In the genomic region with DNA sequence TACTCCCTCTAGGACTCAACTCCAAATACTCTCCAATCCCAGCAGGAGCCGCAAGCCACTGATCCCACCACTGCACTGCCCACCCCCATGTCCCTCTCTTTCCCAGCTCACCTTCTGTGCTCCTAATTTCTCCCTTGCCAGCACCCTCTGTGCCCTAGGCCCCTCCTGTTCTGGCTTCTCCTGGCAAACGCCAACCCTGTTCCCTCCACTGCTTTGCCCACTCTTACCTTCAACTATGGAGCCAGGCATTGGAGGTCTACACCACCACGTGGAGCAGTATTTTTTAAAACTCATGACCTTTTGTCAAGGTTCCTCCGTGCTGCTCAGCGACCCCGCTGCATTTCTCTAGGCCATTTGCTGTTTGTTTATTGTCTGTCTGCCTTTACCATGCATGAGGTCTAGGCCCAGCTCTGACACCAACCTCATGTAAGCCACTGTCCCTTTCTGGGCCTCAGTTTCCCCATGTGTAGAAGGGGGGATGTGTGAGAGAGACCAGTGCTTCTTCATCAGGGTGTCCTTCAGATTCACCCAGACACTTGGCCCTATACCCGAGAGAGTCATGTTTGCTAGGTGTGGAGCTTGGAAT, we compare ENCODE assay signal across 2 cellular contexts.
TF ChIP-seq lines count a peak whose summit lies in the region.

No MANE protein-coding gene starts in this region.

TF ChIP-seq in A549, 52 proteins besides CTCF, POLR2A, EP300 and RAD21:
- TF ChIP-seq TP53 (CRISPR knock-in tag; IDR thresholded peaks at IDR 0.05) = no peak
- TF ChIP-seq CBX8 (IDR thresholded peaks at IDR 0.05) = no peak
- no peak for TF ChIP-seq SREBF2 (IDR thresholded peaks at IDR 0.05)
- TF ChIP-seq HES2 (IDR thresholded peaks at IDR 0.05) = no peak
- no peak for TF ChIP-seq CEBPB (IDR thresholded peaks at IDR 0.05)
- TF ChIP-seq RNF2 (IDR thresholded peaks at IDR 0.05; ENCODE audit: borderline replicate concordance, low read depth) = no peak
- TF ChIP-seq CHD2 (IDR thresholded peaks at IDR 0.05; ENCODE audit: low read length, partially characterized antibody) = no peak
- no peak for TF ChIP-seq RARB (CRISPR knock-in tag; IDR thresholded peaks at IDR 0.05)
- no peak for TF ChIP-seq FOSL2 (IDR thresholded peaks at IDR 0.05)
- TF ChIP-seq FOSL2 (CRISPR knock-in tag; IDR thresholded peaks at IDR 0.05) = no peak
- TF ChIP-seq RFX5 (IDR thresholded peaks at IDR 0.05) = no peak
- no peak for TF ChIP-seq POLR2AphosphoS2 (conservative IDR thresholded peaks at IDR 0.05; ENCODE audit: low read length)
- TF ChIP-seq RCOR1 (IDR thresholded peaks at IDR 0.05; ENCODE audit: low read depth, low read length) = no peak
- no peak for TF ChIP-seq NR3C1 (IDR thresholded peaks at IDR 0.05)
- TF ChIP-seq GATA3 (IDR thresholded peaks at IDR 0.05; ENCODE audit: borderline replicate concordance) = no peak
- no peak for TF ChIP-seq FOSB (CRISPR knock-in tag; IDR thresholded peaks at IDR 0.05)
- TF ChIP-seq ELK1 (IDR thresholded peaks at IDR 0.05; ENCODE audit: low read depth, low read length) = no peak

TF ChIP-seq in GM23338, 12 proteins besides CTCF, POLR2A, EP300 and RAD21:
- no peak for TF ChIP-seq EZH2 (IDR thresholded peaks at IDR 0.05; ENCODE audit: low read depth, unreplicated experiment)
- no peak for TF ChIP-seq CREB1 (CRISPR knock-in tag; IDR thresholded peaks at IDR 0.05; ENCODE audit: low read depth)
- no peak for TF ChIP-seq NANOG (IDR thresholded peaks at IDR 0.05; ENCODE audit: borderline replicate concordance)
- TF ChIP-seq, protein P1, sequence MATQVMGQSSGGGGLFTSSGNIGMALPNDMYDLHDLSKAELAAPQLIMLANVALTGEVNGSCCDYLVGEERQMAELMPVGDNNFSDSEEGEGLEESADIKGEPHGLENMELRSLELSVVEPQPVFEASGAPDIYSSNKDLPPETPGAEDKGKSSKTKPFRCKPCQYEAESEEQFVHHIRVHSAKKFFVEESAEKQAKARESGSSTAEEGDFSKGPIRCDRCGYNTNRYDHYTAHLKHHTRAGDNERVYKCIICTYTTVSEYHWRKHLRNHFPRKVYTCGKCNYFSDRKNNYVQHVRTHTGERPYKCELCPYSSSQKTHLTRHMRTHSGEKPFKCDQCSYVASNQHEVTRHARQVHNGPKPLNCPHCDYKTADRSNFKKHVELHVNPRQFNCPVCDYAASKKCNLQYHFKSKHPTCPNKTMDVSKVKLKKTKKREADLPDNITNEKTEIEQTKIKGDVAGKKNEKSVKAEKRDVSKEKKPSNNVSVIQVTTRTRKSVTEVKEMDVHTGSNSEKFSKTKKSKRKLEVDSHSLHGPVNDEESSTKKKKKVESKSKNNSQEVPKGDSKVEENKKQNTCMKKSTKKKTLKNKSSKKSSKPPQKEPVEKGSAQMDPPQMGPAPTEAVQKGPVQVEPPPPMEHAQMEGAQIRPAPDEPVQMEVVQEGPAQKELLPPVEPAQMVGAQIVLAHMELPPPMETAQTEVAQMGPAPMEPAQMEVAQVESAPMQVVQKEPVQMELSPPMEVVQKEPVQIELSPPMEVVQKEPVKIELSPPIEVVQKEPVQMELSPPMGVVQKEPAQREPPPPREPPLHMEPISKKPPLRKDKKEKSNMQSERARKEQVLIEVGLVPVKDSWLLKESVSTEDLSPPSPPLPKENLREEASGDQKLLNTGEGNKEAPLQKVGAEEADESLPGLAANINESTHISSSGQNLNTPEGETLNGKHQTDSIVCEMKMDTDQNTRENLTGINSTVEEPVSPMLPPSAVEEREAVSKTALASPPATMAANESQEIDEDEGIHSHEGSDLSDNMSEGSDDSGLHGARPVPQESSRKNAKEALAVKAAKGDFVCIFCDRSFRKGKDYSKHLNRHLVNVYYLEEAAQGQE (IDR thresholded peaks at IDR 0.05; ENCODE audit: unreplicated experiment) = no peak
- TF ChIP-seq POLR2AphosphoS5 (IDR thresholded peaks at IDR 0.05; ENCODE audit: low read depth) = no peak
- TF ChIP-seq STAT1 (IDR thresholded peaks at IDR 0.05; ENCODE audit: unreplicated experiment) = no peak
- TF ChIP-seq ZNF462 (CRISPR knock-in tag; IDR thresholded peaks at IDR 0.05) = no peak
